ENCODE assay signal across 14 cellular contexts in genomic region chr18:29060349-29060748, GRCh38.
"Had no signal": no experiment of that assay in that cellular context is flagged by ENCODE, and none has a peak within 500 bp of the region (broad histone marks: within the 10 kb centered on the region; RNA-seq: fewer than 3 reads in every experiment).

No MANE protein-coding gene starts in this region.

- H3K36me3 Mint-ChIP-seq: activated naive CD4-positive, alpha-beta T cell treated with anti-CD3 and anti-CD28 coated beads, Interleukin-2, amount 50 U/mL, for 72 hours; brain; mesothelial cell of epicardium had no signal

- H3K4me3 Mint-ChIP-seq: brain; central memory CD8-positive, alpha-beta T cell; dendritic cell treated with granulocyte-macrophage colony-stimulating factor and Interleukin-4, amounts not matched to agents 40 ng/mL and 50 ng/mL, for 4 days; effector memory CD8-positive, alpha-beta T cell; mesothelial cell of epicardium; neural crest cell had no signal

- H3K27me3 ChIP-seq: hepatocyte, tibial artery had no signal

- H3K9me3 ChIP-seq: tibial artery had no signal

- H3K27ac ChIP-seq: epithelial cell of prostate, hepatocyte, tibial artery had no signal

- H3K27ac Mint-ChIP-seq: activated naive CD4-positive, alpha-beta T cell treated with anti-CD3 and anti-CD28 coated beads, Interleukin-2, amount 50 U/mL, for 72 hours; brain; dendritic cell treated with granulocyte-macrophage colony-stimulating factor and Interleukin-4, amounts not matched to agents 40 ng/mL and 50 ng/mL, for 4 days; effector memory CD8-positive, alpha-beta T cell; mesothelial cell of epicardium had no signal

- H3K36me3 ChIP-seq: tibial artery had no signal

- H3K4me1 ChIP-seq: tibial artery had no signal

- H3K4me1 Mint-ChIP-seq: central memory CD8-positive, alpha-beta T cell; neural crest cell had no signal

- H3K9me3 Mint-ChIP-seq: brain; dendritic cell treated with granulocyte-macrophage colony-stimulating factor and Interleukin-4, amounts not matched to agents 40 ng/mL and 50 ng/mL, for 4 days; mesothelial cell of epicardium; neural crest cell had no signal

- H3K27me3 Mint-ChIP-seq: central memory CD8-positive, alpha-beta T cell; dendritic cell treated with granulocyte-macrophage colony-stimulating factor and Interleukin-4, amounts not matched to agents 40 ng/mL and 50 ng/mL, for 4 days; effector memory CD8-positive, alpha-beta T cell had no signal

- DNase-seq: activated CD4-positive, alpha-beta T cell treated with anti-CD3 and anti-CD28 coated beads, Interleukin-2, amount 50 U/mL, for 1 hour; activated T-cell treated with anti-CD3 and anti-CD28 coated beads for 4 hours; amygdala; effector memory CD8-positive, alpha-beta T cell; T-helper 2 cell; tibial artery had no signal

- H3K4me3 ChIP-seq: hepatocyte, tibial artery had no signal

- ATAC-seq: activated naive CD4-positive, alpha-beta T cell treated with anti-CD3 and anti-CD28 coated beads, Interleukin-2, amount 50 U/mL, for 72 hours; effector memory CD8-positive, alpha-beta T cell had no signal
